ENCODE assay signal across 8 cellular contexts in the genomic region with DNA sequence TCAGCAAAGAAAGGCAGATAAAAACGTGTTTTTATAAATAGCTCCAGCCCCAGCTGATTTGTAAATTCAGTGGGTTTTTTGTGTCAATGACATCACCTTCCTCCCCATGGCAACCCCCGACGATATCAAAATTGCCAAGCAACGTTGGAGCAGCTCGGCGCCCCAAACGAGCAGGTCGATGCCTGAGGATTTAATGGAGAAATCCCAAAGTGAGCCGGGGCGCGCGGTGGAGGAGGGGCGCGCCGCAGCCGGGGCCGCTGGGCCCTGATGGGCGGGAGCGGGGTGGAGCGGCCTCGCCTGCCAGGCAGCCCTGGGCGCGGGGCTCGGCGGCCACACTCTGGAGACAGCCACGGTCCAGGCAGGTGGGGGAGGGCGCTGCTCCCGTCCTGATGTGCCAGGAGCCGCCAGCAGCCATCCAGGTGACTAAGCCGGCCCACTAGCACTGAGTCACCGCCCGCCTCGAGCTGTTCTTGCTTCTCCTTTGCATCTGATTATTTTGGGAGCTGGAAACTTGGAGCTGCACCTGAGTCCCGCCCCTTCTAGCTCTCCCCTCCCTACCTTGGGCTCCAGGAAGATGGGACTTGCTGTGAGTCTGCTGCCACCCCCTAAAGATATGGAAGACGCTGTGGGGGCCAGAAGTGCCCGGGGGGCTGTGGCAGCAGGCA. TPM values are rescaled to one million over a fixed set of nuclear protein-coding genes. Genes with fewer than 3 reads are reported as not detected.
A peak's percentile ranks its signal among the peaks of the same experiment; 100 is the strongest.
DNase-seq lines count a peak whose midpoint lies in the region; ATAC-seq and FAIRE-seq lines count a peak whose summit lies in the region.

A gene (plus strand): TSS at position 137 of the 665 bp plus-strand sequence. CDS start 25,723 bp downstream, outside the sequence.

- DNase-seq in NCI-H1092 treated with DMSO at 0.1 percent for 48 hours (lab: John Stamatoyannopoulos, UW): peak; percentile 33
- no peak for DNase-seq in NCI-H1092 (lab: John Stamatoyannopoulos, UW)
- peak; percentile 70 for DNase-seq in NCI-H146 (lab: John Stamatoyannopoulos, UW)
- peak; percentile 24 for DNase-seq in activated T-cell treated with anti-CD3 and anti-CD28 coated beads, Interleukin-2, amount 50 U/mL, for 4 hours
- DNase-seq in frontal cortex (ENCODE audit: low spot score in 2 of 2): peak in 1 of 2 donors; percentile 75
- DNase-seq in nucleus accumbens (lab: John Stamatoyannopoulos, UW): peak in 44 of 56 donors; percentile 18 to 90 (median 74)
- peak in 1 of 2 donors; percentile 66 for DNase-seq in aorta
- no peak for DNase-seq in effector CD4-positive, alpha-beta T cell

- peaks cover 10% of the 10 kb centered on the region for H3K4me1 Mint-ChIP-seq in activated T-cell treated with anti-CD3 and anti-CD28 coated beads, Interleukin-2, amount 50 U/mL, for 4 hours (ENCODE audit: low read depth)

- 2 to 3% methylated on average over 32 to 36 of the region's 36 CpGs for WGBS in aorta, 2 donors

- H3K27ac ChIP-seq in aorta (ENCODE audit: low read depth in 1 of 2, low read length in 2 of 2): no peak within 1 kb of the TSS

- H3K27me3 Mint-ChIP-seq in activated T-cell treated with anti-CD3 and anti-CD28 coated beads, Interleukin-2, amount 50 U/mL, for 4 hours (ENCODE audit: low read depth): peaks cover 26% of the 10 kb centered on the region

- H3K36me3 ChIP-seq in aorta (ENCODE audit: control insufficient read depth in 1 of 2, insufficient read depth in 2 of 2, low read length in 1 of 2): no peaks in the 10 kb centered on the region

- no peak within 1 kb of the TSS for H3K4me3 Mint-ChIP-seq in activated T-cell treated with anti-CD3 and anti-CD28 coated beads, Interleukin-2, amount 50 U/mL, for 4 hours

- H3K27me3 ChIP-seq in aorta (ENCODE audit: control insufficient read depth in 1 of 2, insufficient read depth in 2 of 2, low read length in 1 of 2): no peaks in the 10 kb centered on the region

- no peak within 1 kb of the TSS for H3K4me3 ChIP-seq in aorta (ENCODE audit: low read length in 2 of 2)

- no peaks in the 10 kb centered on the region for H3K9me3 Mint-ChIP-seq in activated T-cell treated with anti-CD3 and anti-CD28 coated beads, Interleukin-2, amount 50 U/mL, for 4 hours

- H3K9me3 ChIP-seq in aorta (ENCODE audit: control insufficient read depth, low read length): no peaks in the 10 kb centered on the region

- FAIRE-seq in frontal cortex (lab: Jason Lieb, UNC): no peak

- intact Hi-C loops in aorta (cut with DNase I): loop anchor here in 1 of 2 donors (1.0 kb wide), 1 partner anchor 35 kb away; no protein-coding TSS in a partner anchor

- H3K36me3 Mint-ChIP-seq in activated T-cell treated with anti-CD3 and anti-CD28 coated beads, Interleukin-2, amount 50 U/mL, for 4 hours (ENCODE audit: insufficient read depth): no peaks in the 10 kb centered on the region

- H3K4me1 ChIP-seq in aorta (ENCODE audit: control insufficient read depth in 1 of 2, insufficient read depth in 2 of 2, low read length in 2 of 2): no peaks in the 10 kb centered on the region

- ATAC-seq in activated T-cell treated with anti-CD3 and anti-CD28 coated beads, Interleukin-2, amount 50 U/mL, for 4 hours: peak; percentile 84
- peak; percentile 62 for ATAC-seq in aorta (ENCODE audit: low FRiP score)

RNA-seq across cellular contexts. Expression of the gene that starts here (rescaled TPM):
- total RNA-seq in activated T-cell treated with anti-CD3 and anti-CD28 coated beads, Interleukin-2, amount 50 U/mL, for 4 hours: under 1 TPM; 0.28 to 0.84 (median 0.76) TPM
- 11.8 TPM for total RNA-seq in frontal cortex
- under 1 TPM; 0.81 to 0.91 TPM for total RNA-seq in aorta
- not detected for polyA plus RNA-seq in aorta

Comparison
In these comparisons a context has a peak if more than half of its experiments do, and no peak if none do; other contexts are left out.
1. DNase-seq: peak in NCI-H1092 treated with DMSO at 0.1 percent for 48 hours (single experiment), NCI-H146 (single experiment) and nucleus accumbens (44 of 56); none in NCI-H1092 (single experiment) and effector CD4-positive, alpha-beta T cell (single experiment).
2. Peak in DNase-seq and ATAC-seq in activated T-cell treated with anti-CD3 and anti-CD28 coated beads, Interleukin-2, amount 50 U/mL, for 4 hours; RNA of the gene not detected or under 1 TPM.
3. Peak in ATAC-seq in aorta; RNA of the gene not detected or under 1 TPM.